Comparison of ENCODE assay signal across 10 cellular contexts in genomic region chr2:54763636-54764291, GRCh38. TPM values are rescaled to one million over a fixed set of nuclear protein-coding genes. Genes with fewer than 3 reads are reported as not detected.
DNase-seq lines count a peak whose midpoint lies in the region; ATAC-seq and TF ChIP-seq lines count a peak whose summit lies in the region.
"Had no signal": no experiment of that assay in that cellular context is flagged by ENCODE, and none has a peak within 500 bp of the region (broad histone marks: within the 10 kb centered on the region; RNA-seq: fewer than 3 reads in every experiment).

No MANE protein-coding gene starts in this region.

- no peaks in the 10 kb centered on the region for H3K9me2 ChIP-seq in OCI-LY7 (ENCODE audit: insufficient read depth, low read length)

- DNase-seq in AG09309 (ENCODE audit: low read depth), result no peak
- DNase-seq in GM12865 (ENCODE audit: low read depth), result peak; percentile 24
- peak; percentile 40 for DNase-seq in OCI-LY7 (ENCODE audit: low spot score)
- DNase-seq in fibroblast of mammary gland (ENCODE audit: low read depth), result no peak
- no peak for DNase-seq in hepatic stellate cell (ENCODE audit: low spot score)
- no peak for DNase-seq in glomerular visceral epithelial cell (ENCODE audit: extremely low spot score)
- no peak for DNase-seq in NCI-H2107 (lab: John Stamatoyannopoulos, UW)
- DNase-seq: sigmoid colon had no signal

- peaks cover 91% of the 10 kb centered on the region for H3K4me1 ChIP-seq in OCI-LY7 (ENCODE audit: insufficient read depth, low read length, poor library complexity, severe bottlenecking)
- H3K4me1 ChIP-seq: sigmoid colon, suprapubic skin had no signal

- POLR2A ChIA-PET in OCI-LY7 (lab: Charles Lee), result interaction anchor here (0.6 to 1.6 kb wide), 6 partner anchors 15 to 135 kb away, joined by 3 to 8 read pairs (median 5); no protein-coding TSS in a partner anchor

- H3K27ac ChIP-seq in OCI-LY7 (ENCODE audit: low read depth, low read length, poor library complexity, severe bottlenecking), result no peak overlapping the region
- H3K27ac ChIP-seq: sigmoid colon, suprapubic skin had no signal

- TF ChIP-seq CTCF in AG09309 (IDR thresholded peaks at IDR 0.05; ENCODE audit: control insufficient read depth, insufficient read depth, low read depth, low read length, missing control alignments), result peak; percentile 10
- TF ChIP-seq CTCF in GM12865 (IDR thresholded peaks at IDR 0.05; ENCODE audit: insufficient read depth, low read depth, low read length, missing control alignments), result peak; percentile 51
- peak; percentile 84 for TF ChIP-seq CTCF in OCI-LY7 (conservative IDR thresholded peaks at IDR 0.05; ENCODE audit: low read length)
- TF ChIP-seq CTCF in fibroblast of mammary gland (conservative IDR thresholded peaks at IDR 0.05; ENCODE audit: control insufficient read depth, insufficient read depth, low read depth, low read length), result peak; percentile 27

- H3K4me2 ChIP-seq in OCI-LY7 (ENCODE audit: low read length), result peak overlapping the region; percentile 10

- H3K9me3 ChIP-seq in OCI-LY7 (ENCODE audit: low read length), result no peaks in the 10 kb centered on the region
- H3K9me3 ChIP-seq: sigmoid colon, suprapubic skin had no signal

- intact Hi-C loops in OCI-LY7 (cut with micrococcal nuclease; ENCODE audit: unreplicated experiment), result loop anchor here (1.0 kb wide), 1 partner anchor 75 kb away; no protein-coding TSS in a partner anchor

- H2AFZ ChIP-seq in OCI-LY7 (ENCODE audit: low read length), result no peak overlapping the region

- ATAC-seq in HG02852 (IDR thresholded peaks at IDR 0.05; ENCODE audit: unreplicated experiment), result no peak

- no peaks in the 10 kb centered on the region for H4K20me1 ChIP-seq in OCI-LY7 (ENCODE audit: insufficient read depth, low read length)

- H3K36me3 ChIP-seq in OCI-LY7 (ENCODE audit: insufficient read depth, low read length), result peaks cover 5% of the 10 kb centered on the region; the same call in 1 of the 2 replicates
- H3K36me3 ChIP-seq: sigmoid colon, suprapubic skin had no signal

- CTCF ChIA-PET in OCI-LY7 (lab: Charles Lee; ENCODE audit: unreplicated experiment), result no interaction called here

- peaks cover 99% of the 10 kb centered on the region for H3K79me2 ChIP-seq in OCI-LY7 (ENCODE audit: insufficient read depth, low read depth, low read length)

- H3K4me3 ChIP-seq in AG09309 (ENCODE audit: control insufficient read depth, low read depth, low read length) (no peak overlapping the region), GM12865 (ENCODE audit: low read depth, low read length) (no peak overlapping the region), OCI-LY7 (ENCODE audit: low read depth, low read length, poor library complexity, severe bottlenecking) (no peak overlapping the region), fibroblast of mammary gland (ENCODE audit: control insufficient read depth, low read depth, low read length) (no peak overlapping the region)
- H3K4me3 ChIP-seq: sigmoid colon, suprapubic skin had no signal

- no TSS peak for BruUV-seq in OCI-LY7 (replicated peaks; lab: Mats Ljungman, UMichigan)

RNA-seq across cellular contexts. Expression of gene EML6, which starts 40.3 kb away (rescaled TPM):
- total RNA-seq in OCI-LY7 (2014; rRNA removed; shearing (Covaris generic)), result 298 and 367 TPM in 2 replicates
- total RNA-seq in OCI-LY7 (2022), result 310 and 338 TPM in 2 replicates

Comparison
In these comparisons a context has a peak if more than half of its experiments do, and no peak if none do; other contexts are left out.
1. DNase-seq: peak in GM12865 (single experiment) and OCI-LY7 (single experiment); none in AG09309 (single experiment), fibroblast of mammary gland (single experiment), hepatic stellate cell (single experiment), glomerular visceral epithelial cell (single experiment) and NCI-H2107 (single experiment).
2. CTCF ChIP-seq: peak in every context shown above with its lines; median percentile 84 in OCI-LY7; 51 in GM12865; 27 in fibroblast of mammary gland; 10 in AG09309.